ENCODE assay signal across 9 cellular contexts in genomic region chr12:58888131-58888783, GRCh38. TPM values are rescaled to one million over a fixed set of nuclear protein-coding genes. Genes with fewer than 3 reads are reported as not detected.
DNase-seq lines count a peak whose midpoint lies in the region; ATAC-seq, FAIRE-seq and TF ChIP-seq lines count a peak whose summit lies in the region.
"Had no signal": no experiment of that assay in that cellular context is flagged by ENCODE, and none has a peak within 500 bp of the region (broad histone marks: within the 10 kb centered on the region; RNA-seq: fewer than 3 reads in every experiment).

No MANE protein-coding gene starts in this region.

- H3K27me3 ChIP-seq in brain microvascular endothelial cell (replicated peaks) (no peaks in the 10 kb centered on the region), keratinocyte (ENCODE audit: control insufficient read depth, extremely low read depth, insufficient read depth, low read length) (no peaks in the 10 kb centered on the region), gastrocnemius medialis (no peaks in the 10 kb centered on the region)
- H3K27me3 ChIP-seq: BLaER1 had no signal

- in situ Hi-C loops in brain microvascular endothelial cell (cut with HindIII; ENCODE audit: low pct_ligation_motif_present, low sequenced_read_pairs) (no loop called here), gastrocnemius medialis (cut with MboI; ENCODE audit: low sequenced_read_pairs in 4 of 4) (no loop called here)

- H3K9me3 ChIP-seq in keratinocyte (ENCODE audit: control insufficient read depth, low read depth, low read length) (no peaks in the 10 kb centered on the region), gastrocnemius medialis (no peaks in the 10 kb centered on the region)
- H3K9me3 ChIP-seq: BLaER1 had no signal

- H3K27ac ChIP-seq in brain microvascular endothelial cell (no peak overlapping the region), keratinocyte (ENCODE audit: control insufficient read depth, insufficient read depth, low read length) (peak overlapping the region; percentile 74), gastrocnemius medialis (no peak overlapping the region)
- H3K27ac ChIP-seq: BLaER1 had no signal

- dilution Hi-C loops in keratinocyte (cut with MboI; ENCODE audit: extremely low pct_ligation_motif_present, low sequenced_read_pairs), result no loop called here

- no peak overlapping the region for H3K4me2 ChIP-seq in keratinocyte (ENCODE audit: control insufficient read depth, extremely low read depth, insufficient read depth, low read depth, low read length)
- H3K4me2 ChIP-seq: BLaER1 had no signal

- no peaks in the 10 kb centered on the region for H4K20me1 ChIP-seq in keratinocyte (ENCODE audit: control insufficient read depth, extremely low read depth, insufficient read depth, low read length)
- H4K20me1 ChIP-seq: BLaER1 had no signal

- ATAC-seq in SK-N-SH treated with all-trans-retinoic acid at 6 μM for 48 hours, result no peak
- no peak for ATAC-seq in gastrocnemius medialis

- H3K4me1 ChIP-seq in keratinocyte (ENCODE audit: control insufficient read depth, extremely low read depth, insufficient read depth, low read length) (peaks cover 24% of the 10 kb centered on the region), gastrocnemius medialis (peaks cover 0 to under 1% of the 10 kb centered on the region in 2 donors)
- H3K4me1 ChIP-seq: BLaER1 had no signal

- peaks cover 23% of the 10 kb centered on the region for H3K79me2 ChIP-seq in keratinocyte (ENCODE audit: control insufficient read depth, insufficient read depth, low read length)

- H3K9me1 ChIP-seq in keratinocyte (ENCODE audit: control insufficient read depth, extremely low read depth, insufficient read depth, low read length), result no peaks in the 10 kb centered on the region

- no peak overlapping the region for H3K4me3 ChIP-seq in brain microvascular endothelial cell (ENCODE audit: low read depth, low read length)
- H3K4me3 ChIP-seq in keratinocyte (ENCODE audit: control insufficient read depth in 2 of 3, extremely low read depth in 1 of 3, insufficient read depth in 2 of 3, low read depth in 1 of 3, low read length in 3 of 3), result no peak overlapping the region
- H3K4me3 ChIP-seq in gastrocnemius medialis, result no peak overlapping the region
- H3K4me3 ChIP-seq: BLaER1 had no signal

- FAIRE-seq in keratinocyte (lab: Jason Lieb, UNC) (peak; percentile 96), HTR-8/SVneo (lab: Jason Lieb, UNC) (no peak)

- no peak for TF ChIP-seq CTCF in brain microvascular endothelial cell (IDR thresholded peaks at IDR 0.05; ENCODE audit: low read depth, low read length, missing control alignments)
- no peak for TF ChIP-seq CTCF in keratinocyte (optimal IDR thresholded peaks at IDR 0.05 in 1 of 3, IDR thresholded peaks at IDR 0.05 in 1 of 3, conservative IDR thresholded peaks at IDR 0.05 in 1 of 3; ENCODE audit: extremely low read depth in 1 of 3, insufficient read depth in 2 of 3, low read length in 3 of 3)
- no peak for TF ChIP-seq CTCF in gastrocnemius medialis (IDR thresholded peaks at IDR 0.05 in 4 of 5, conservative IDR thresholded peaks at IDR 0.05 in 1 of 5)

- intact Hi-C loops in gastrocnemius medialis (cut with DNase I; ENCODE audit: low total_unique reads), result no loop called here

- no peak overlapping the region for H2AFZ ChIP-seq in keratinocyte (ENCODE audit: control insufficient read depth, low read length)

- peak; percentile 8 for DNase-seq in A172 (ENCODE audit: low spot score)
- DNase-seq in NCI-H128 (lab: John Stamatoyannopoulos, UW; ENCODE audit: unreplicated experiment), result peak; percentile 37
- DNase-seq in brain microvascular endothelial cell, result peak; percentile 16
- no peak for DNase-seq in keratinocyte (ENCODE audit: low read depth, low spot score)
- no peak for DNase-seq in HTR-8/SVneo (ENCODE audit: insufficient read length, low spot score)
- no peak for DNase-seq in gastrocnemius medialis
- no peak for DNase-seq in CD1c-positive myeloid dendritic cell (ENCODE audit: extremely low spot score)

- H3K36me3 ChIP-seq in brain microvascular endothelial cell (replicated peaks) (peaks cover 57% of the 10 kb centered on the region), keratinocyte (ENCODE audit: control insufficient read depth in 2 of 2, extremely low read depth in 1 of 2, insufficient read depth in 2 of 2, low read length in 2 of 2) (peaks cover 21 to 25% of the 10 kb centered on the region in 2 experiments), gastrocnemius medialis (peaks cover 0 to 49% of the 10 kb centered on the region in 2 donors)
- H3K36me3 ChIP-seq: BLaER1 had no signal

- TF ChIP-seq POLR2A in gastrocnemius medialis (IDR thresholded peaks at IDR 0.05), result no peak

- H3K9ac ChIP-seq in keratinocyte (ENCODE audit: control insufficient read depth, extremely low read depth, insufficient read depth, low read length), result peak overlapping the region; percentile 19
- H3K9ac ChIP-seq: BLaER1 had no signal

TF ChIP-seq in SK-N-SH treated with all-trans-retinoic acid at 6 μM for 48 hours, 23 proteins besides CTCF, POLR2A, EP300 and RAD21 (continues in another document):
- TF ChIP-seq ARNTL (CRISPR knock-in tag; IDR thresholded peaks at IDR 0.05; ENCODE audit: borderline replicate concordance, low read depth) (no peak), ZNF70 (CRISPR knock-in tag; IDR thresholded peaks at IDR 0.05) (no peak), ZFP3 (CRISPR knock-in tag; IDR thresholded peaks at IDR 0.05) (no peak), ZFP30 (CRISPR knock-in tag; IDR thresholded peaks at IDR 0.05) (no peak), TCF4 (CRISPR knock-in tag; IDR thresholded peaks at IDR 0.05; ENCODE audit: borderline replicate concordance) (no peak), TSHZ2 (CRISPR knock-in tag; IDR thresholded peaks at IDR 0.05) (no peak), PPARA (CRISPR knock-in tag; IDR thresholded peaks at IDR 0.05; ENCODE audit: borderline replicate concordance) (no peak), SNAI2 (CRISPR knock-in tag; IDR thresholded peaks at IDR 0.05) (no peak), ZC3H10 (CRISPR knock-in tag; IDR thresholded peaks at IDR 0.05) (no peak), GLIS3 (CRISPR knock-in tag; IDR thresholded peaks at IDR 0.05) (no peak), ISL1 (CRISPR knock-in tag; IDR thresholded peaks at IDR 0.05) (no peak), ZNF8 (CRISPR knock-in tag; IDR thresholded peaks at IDR 0.05) (no peak)
- TF ChIP-seq, protein P1, sequence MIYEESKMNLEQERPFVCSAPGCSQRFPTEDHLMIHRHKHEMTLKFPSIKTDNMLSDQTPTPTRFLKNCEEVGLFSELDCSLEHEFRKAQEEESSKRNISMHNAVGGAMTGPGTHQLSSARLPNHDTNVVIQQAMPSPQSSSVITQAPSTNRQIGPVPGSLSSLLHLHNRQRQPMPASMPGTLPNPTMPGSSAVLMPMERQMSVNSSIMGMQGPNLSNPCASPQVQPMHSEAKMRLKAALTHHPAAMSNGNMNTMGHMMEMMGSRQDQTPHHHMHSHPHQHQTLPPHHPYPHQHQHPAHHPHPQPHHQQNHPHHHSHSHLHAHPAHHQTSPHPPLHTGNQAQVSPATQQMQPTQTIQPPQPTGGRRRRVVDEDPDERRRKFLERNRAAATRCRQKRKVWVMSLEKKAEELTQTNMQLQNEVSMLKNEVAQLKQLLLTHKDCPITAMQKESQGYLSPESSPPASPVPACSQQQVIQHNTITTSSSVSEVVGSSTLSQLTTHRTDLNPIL (CRISPR knock-in tag; IDR thresholded peaks at IDR 0.05; ENCODE audit: low read depth), result no peak
- TF ChIP-seq, protein P2, sequence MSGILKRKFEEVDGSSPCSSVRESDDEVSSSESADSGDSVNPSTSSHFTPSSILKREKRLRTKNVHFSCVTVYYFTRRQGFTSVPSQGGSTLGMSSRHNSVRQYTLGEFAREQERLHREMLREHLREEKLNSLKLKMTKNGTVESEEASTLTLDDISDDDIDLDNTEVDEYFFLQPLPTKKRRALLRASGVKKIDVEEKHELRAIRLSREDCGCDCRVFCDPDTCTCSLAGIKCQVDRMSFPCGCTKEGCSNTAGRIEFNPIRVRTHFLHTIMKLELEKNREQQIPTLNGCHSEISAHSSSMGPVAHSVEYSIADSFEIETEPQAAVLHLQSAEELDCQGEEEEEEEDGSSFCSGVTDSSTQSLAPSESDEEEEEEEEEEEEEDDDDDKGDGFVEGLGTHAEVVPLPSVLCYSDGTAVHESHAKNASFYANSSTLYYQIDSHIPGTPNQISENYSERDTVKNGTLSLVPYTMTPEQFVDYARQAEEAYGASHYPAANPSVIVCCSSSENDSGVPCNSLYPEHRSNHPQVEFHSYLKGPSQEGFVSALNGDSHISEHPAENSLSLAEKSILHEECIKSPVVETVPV (CRISPR knock-in tag; IDR thresholded peaks at IDR 0.05), result no peak

RNA-seq across cellular contexts. Expression of gene LRIG3, which starts 32.0 kb away (rescaled TPM):
- total RNA-seq in A172 (2014; rRNA removed; shearing (Covaris generic)), result 17.9 and 30.7 TPM in 2 replicates
- polyA plus RNA-seq in keratinocyte, result 22.1 to 30.9 TPM (median 25.5 TPM) in 3 replicates
- 4.4 TPM for polyA plus RNA-seq in keratinocyte (2011; ENCODE audit: low read depth)
- polyA plus RNA-seq in keratinocyte (2011; cell fraction: cytosol; rRNA removed), result 6.3 and 11.9 TPM in 2 replicates
- 37.1 and 38.0 TPM in 2 replicates for polyA plus RNA-seq in keratinocyte (2011; cell fraction: nucleus; rRNA removed)
- polyA plus RNA-seq in keratinocyte (2012; ENCODE audit: low replicate concordance), result 12.2 TPM in 2 replicates
- 26.1 to 67.7 TPM (median 49.0 TPM) in 3 replicates for polyA minus RNA-seq in keratinocyte
- 15.2 TPM for polyA minus RNA-seq in keratinocyte (2011; cell fraction: cytosol; rRNA and poly(A)+ RNA removed)
- 48.5 and 69.0 TPM in 2 replicates for polyA minus RNA-seq in keratinocyte (2011; cell fraction: nucleus; rRNA and poly(A)+ RNA removed)
- total RNA-seq in gastrocnemius medialis, result 10 to 100 TPM in 1 of 4 donors, 1 to 10 TPM in 3; 4.7 to 14.7 (median 7.7) TPM

Comparison
In these comparisons a context has a peak if more than half of its experiments do, and no peak if none do; other contexts are left out.
1. DNase-seq: peak in A172 (single experiment), NCI-H128 (single experiment) and brain microvascular endothelial cell (single experiment); none in keratinocyte (single experiment), HTR-8/SVneo (single experiment), gastrocnemius medialis (0 of 2) and CD1c-positive myeloid dendritic cell (single experiment).